Comparison of ENCODE assay signal across 1 cellular context in genomic region chr3:72154391-72155300, GRCh38.
A peak's percentile ranks its signal among the peaks of the same experiment; 100 is the strongest.
TF ChIP-seq lines count a peak whose summit lies in the region.

No MANE protein-coding gene starts in this region.

TF ChIP-seq in K562, 482 proteins besides CTCF, POLR2A, EP300 and RAD21 (continued from another document and continues in another):
- no peak for TF ChIP-seq ZBTB40 (IDR thresholded peaks at IDR 0.05)
- TF ChIP-seq ZBTB40 (CRISPR knock-in tag; IDR thresholded peaks at IDR 0.05), result no peak
- no peak for TF ChIP-seq RFX7 (CRISPR knock-in tag; IDR thresholded peaks at IDR 0.05)
- TF ChIP-seq ZBTB26 (CRISPR knock-in tag; IDR thresholded peaks at IDR 0.05), result no peak
- TF ChIP-seq HLTF (IDR thresholded peaks at IDR 0.05), result peak; percentile 90
- TF ChIP-seq COPS2 (conservative IDR thresholded peaks at IDR 0.05), result no peak
- no peak for TF ChIP-seq BHLHE40 (IDR thresholded peaks at IDR 0.05; ENCODE audit: low read length)
- TF ChIP-seq FOXK1 (CRISPR knock-in tag; IDR thresholded peaks at IDR 0.05; ENCODE audit: borderline replicate concordance), result no peak
- no peak for TF ChIP-seq RNF2 (IDR thresholded peaks at IDR 0.05)
- no peak for TF ChIP-seq STAG1 (CRISPR knock-in tag; IDR thresholded peaks at IDR 0.05; ENCODE audit: borderline replicate concordance)
- no peak for TF ChIP-seq MXD1 (CRISPR knock-in tag; IDR thresholded peaks at IDR 0.05; ENCODE audit: borderline replicate concordance, poor library complexity, severe bottlenecking)
- TF ChIP-seq ZNF512 (tag; IDR thresholded peaks at IDR 0.05), result no peak
- TF ChIP-seq CBX3 (IDR thresholded peaks at IDR 0.05; ENCODE audit: borderline replicate concordance in 1 of 2, low read length in 2 of 2), result peak in 1 of 2 experiments; percentile 86; a peak in 1 of 3 replicates
- TF ChIP-seq BRCA1 (IDR thresholded peaks at IDR 0.05), result no peak
- no peak for TF ChIP-seq BRCA1 (CRISPR knock-in tag; IDR thresholded peaks at IDR 0.05)
- no peak for TF ChIP-seq ATF4 (CRISPR knock-in tag; IDR thresholded peaks at IDR 0.05)
- TF ChIP-seq DLX4 (CRISPR knock-in tag; IDR thresholded peaks at IDR 0.05), result no peak
- TF ChIP-seq CBX1 (IDR thresholded peaks at IDR 0.05; ENCODE audit: low read depth), result peak; percentile 61; the same call in 1 of the 2 replicates
- TF ChIP-seq TCF3 (CRISPR knock-in tag; IDR thresholded peaks at IDR 0.05), result no peak
- no peak for TF ChIP-seq JUND (IDR thresholded peaks at IDR 0.05; ENCODE audit: borderline replicate concordance, low read depth, low read length)
- TF ChIP-seq JUND (tag; IDR thresholded peaks at IDR 0.05; ENCODE audit: borderline replicate concordance, low read depth, low read length), result no peak
- no peak for TF ChIP-seq SAP30 (IDR thresholded peaks at IDR 0.05; ENCODE audit: borderline replicate concordance, insufficient read depth, low read depth, low read length, poor library complexity, severe bottlenecking)
- TF ChIP-seq ZNF408 (CRISPR knock-in tag; IDR thresholded peaks at IDR 0.05; ENCODE audit: low read depth), result no peak
- TF ChIP-seq BCOR (IDR thresholded peaks at IDR 0.05), result peak; percentile 97
- no peak for TF ChIP-seq NCOA4 (IDR thresholded peaks at IDR 0.05; ENCODE audit: partially characterized antibody)
- TF ChIP-seq ZEB2 (IDR thresholded peaks at IDR 0.05), result no peak
- no peak for TF ChIP-seq TFE3 (CRISPR knock-in tag; IDR thresholded peaks at IDR 0.05)
- TF ChIP-seq RBM25 (IDR thresholded peaks at IDR 0.05; ENCODE audit: low read depth, low read length, severe bottlenecking), result peak; percentile 99
- peak in 1 of 2 experiments; percentile 45; a peak in 2 of 4 replicates for TF ChIP-seq TRIM24 (IDR thresholded peaks at IDR 0.05)
- TF ChIP-seq REST (CRISPR knock-in tag; IDR thresholded peaks at IDR 0.05; ENCODE audit: low read depth), result no peak
- TF ChIP-seq RFX1 (IDR thresholded peaks at IDR 0.05), result no peak
- TF ChIP-seq ZBTB5 (IDR thresholded peaks at IDR 0.05), result no peak
- no peak for TF ChIP-seq RB1 (IDR thresholded peaks at IDR 0.05; ENCODE audit: low read depth)
- TF ChIP-seq ARID2 (IDR thresholded peaks at IDR 0.05), result no peak
- TF ChIP-seq PHTF2 (CRISPR knock-in tag; IDR thresholded peaks at IDR 0.05), result no peak
- TF ChIP-seq SIN3A (IDR thresholded peaks at IDR 0.05; ENCODE audit: borderline replicate concordance in 2 of 2, control insufficient read depth in 1 of 2, low read depth in 2 of 2, low read length in 2 of 2), result no peak
- no peak for TF ChIP-seq MYNN (IDR thresholded peaks at IDR 0.05)
- TF ChIP-seq MYNN (CRISPR knock-in tag; IDR thresholded peaks at IDR 0.05), result no peak
- TF ChIP-seq E2F3 (CRISPR knock-in tag; IDR thresholded peaks at IDR 0.05), result no peak
- TF ChIP-seq CBX8 (IDR thresholded peaks at IDR 0.05; ENCODE audit: borderline replicate concordance, extremely low read depth, low read depth, low read length, poor library complexity, severe bottlenecking), result no peak
